ENCODE assay signal across 12 cellular contexts in the genomic region with DNA sequence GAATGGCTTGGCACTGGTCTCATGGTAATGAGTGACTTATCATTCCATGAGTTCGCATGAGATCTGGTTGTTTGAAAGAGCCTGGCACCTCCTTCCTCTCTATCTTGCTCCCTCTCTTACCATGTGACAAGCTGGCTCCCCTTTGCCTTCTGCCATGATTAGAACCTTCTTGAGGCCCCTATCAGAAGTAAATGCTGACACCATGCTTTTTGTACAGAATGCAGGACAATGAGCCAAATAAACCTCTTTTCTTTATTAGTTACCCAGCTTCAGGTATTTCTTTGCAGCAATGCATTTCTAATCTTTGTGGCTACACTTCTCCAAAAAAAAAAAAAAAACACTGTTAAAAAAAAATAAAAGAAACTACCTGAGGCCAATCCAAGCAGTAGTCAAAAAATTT. TPM values are rescaled to one million over a fixed set of nuclear protein-coding genes. Genes with fewer than 3 reads are reported as not detected.
"Had no signal": no experiment of that assay in that cellular context is flagged by ENCODE, and none has a peak within 500 bp of the region (broad histone marks: within the 10 kb centered on the region; RNA-seq: fewer than 3 reads in every experiment).

No MANE protein-coding gene starts in this region.

- H3K4me3 Mint-ChIP-seq: GM23338, H9, HFFc6 had no signal

- H3K9me3 ChIP-seq: HAP-1 had no signal

- H2AFZ ChIP-seq: GM23248, GM23338 had no signal

- H3K27ac Mint-ChIP-seq: GM23338, H9, HFFc6 had no signal

- H3K4me3 ChIP-seq: GM23248, GM23338, HAP-1 had no signal

- FAIRE-seq: H1, H54 had no signal

- H3K36me3 ChIP-seq: HAP-1 had no signal

- H3K4me2 ChIP-seq: GM23338 had no signal

- DNase-seq: GM23248, GOT3, H7, H9, HCEC 1CT, HFFc6 had no signal

- H3K4me1 ChIP-seq: HAP-1 had no signal

- ATAC-seq: GM23338, HCT116 had no signal

- H3K4me1 Mint-ChIP-seq: GM23338, H9 had no signal

- H3K27ac ChIP-seq: GM23248 had no signal

- H3K9ac ChIP-seq: GM23248 had no signal

RNA-seq across cellular contexts. Expression of a gene that starts 17.1 kb away (rescaled TPM):
- total RNA-seq: GM23248, GM23338, H1, H4, H7, H9, HFFc6 had no signal
- polyA plus RNA-seq: GM23248, GM23338, H1 had no signal
